29 cellular contexts compared by ENCODE assay signal in the genomic region with DNA sequence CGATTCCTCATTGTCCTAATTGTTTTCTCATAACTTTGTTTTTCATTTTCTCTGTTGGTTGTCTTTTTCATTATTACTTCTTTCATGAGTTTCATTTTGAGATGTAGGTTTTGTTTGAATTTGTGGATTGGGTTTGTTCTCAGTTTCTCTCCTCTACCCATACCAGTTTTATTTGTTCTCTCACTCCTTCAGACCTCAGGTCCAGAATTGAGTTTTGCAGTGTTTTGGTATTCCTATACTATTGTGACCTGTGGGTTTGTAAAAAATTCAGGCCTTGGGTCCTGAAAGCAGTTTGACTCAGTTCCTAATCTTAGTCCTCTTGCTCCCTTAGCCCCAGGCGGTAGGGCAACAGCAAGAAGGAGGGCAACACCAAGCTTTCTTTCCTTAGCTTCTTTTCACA. TPM values are rescaled to one million over a fixed set of nuclear protein-coding genes. Genes with fewer than 3 reads are reported as not detected.
DNase-seq lines count a peak whose midpoint lies in the region; ATAC-seq and TF ChIP-seq lines count a peak whose summit lies in the region.
"Had no signal": no experiment of that assay in that cellular context is flagged by ENCODE, and none has a peak within 500 bp of the region (broad histone marks: within the 10 kb centered on the region; RNA-seq: fewer than 3 reads in every experiment).

No MANE protein-coding gene starts in this region.

- no peak overlapping the region for H2AFZ ChIP-seq in neural progenitor cell (replicated peaks)
- H2AFZ ChIP-seq: GM23248 had no signal

- H3K4me3 Mint-ChIP-seq in neural progenitor cell: no peak overlapping the region
- H3K4me3 Mint-ChIP-seq: activated CD8-positive, alpha-beta T cell treated with anti-CD3 and anti-CD28 coated beads for 36 hours; brain had no signal

- H3K36me3 ChIP-seq in esophagus squamous epithelium (no peaks in the 10 kb centered on the region), neural progenitor cell (no peaks in the 10 kb centered on the region)
- H3K36me3 ChIP-seq: BLaER1 treated with 17β-estradiol and CSF1 and Interleukin-3, amounts not matched to agents 10 nM and 100 nM; heart right ventricle; neutrophil; Peyer's patch; sigmoid colon; transverse colon had no signal

- no peak for TF ChIP-seq POLR2A in esophagus squamous epithelium (IDR thresholded peaks at IDR 0.05)

- peak; percentile 57 for ATAC-seq in GM18499 (IDR thresholded peaks at IDR 0.05; ENCODE audit: insufficient read depth, unreplicated experiment)
- ATAC-seq in GM19023 (IDR thresholded peaks at IDR 0.05; ENCODE audit: unreplicated experiment): peak; percentile 58
- ATAC-seq in HG02610 (IDR thresholded peaks at IDR 0.05; ENCODE audit: unreplicated experiment): peak; percentile 91
- ATAC-seq in HG03432 (IDR thresholded peaks at IDR 0.05; ENCODE audit: unreplicated experiment): peak; percentile 80
- ATAC-seq: activated CD8-positive, alpha-beta T cell treated with anti-CD3 and anti-CD28 coated beads for 36 hours; heart right ventricle; K562; left lobe of liver had no signal

- peaks cover 0 to 4% (median 0%) of the 10 kb centered on the region in 4 donors for H3K27me3 ChIP-seq in esophagus squamous epithelium
- no peaks in the 10 kb centered on the region for H3K27me3 ChIP-seq in neural progenitor cell
- H3K27me3 ChIP-seq: BLaER1 treated with 17β-estradiol and CSF1 and Interleukin-3, amounts not matched to agents 10 nM and 100 nM; heart right ventricle; neutrophil; Peyer's patch; sigmoid colon; transverse colon had no signal

- no peaks in the 10 kb centered on the region for H3F3A ChIP-seq in neural progenitor cell (ENCODE audit: low read depth)

- H3K4me1 Mint-ChIP-seq in neural progenitor cell: no peaks in the 10 kb centered on the region
- H3K4me1 Mint-ChIP-seq: brain had no signal

- H3K4me1 ChIP-seq in esophagus squamous epithelium: no peaks in the 10 kb centered on the region
- H3K4me1 ChIP-seq in neural progenitor cell: no peaks in the 10 kb centered on the region
- H3K4me1 ChIP-seq: BLaER1 treated with 17β-estradiol and CSF1 and Interleukin-3, amounts not matched to agents 10 nM and 100 nM; heart right ventricle; Peyer's patch; sigmoid colon; transverse colon had no signal

- H3K27ac Mint-ChIP-seq in neural progenitor cell: no peak overlapping the region
- H3K27ac Mint-ChIP-seq: activated CD8-positive, alpha-beta T cell treated with anti-CD3 and anti-CD28 coated beads for 36 hours; brain; progenitor cell of endocrine pancreas had no signal

- 72 to 82% methylated on average over 2 of the region's 2 CpGs for WGBS in esophagus squamous epithelium, 2 donors

- TF ChIP-seq CTCF in esophagus squamous epithelium (IDR thresholded peaks at IDR 0.05) (no peak), neural progenitor cell (IDR thresholded peaks at IDR 0.05) (no peak)

- no peaks in the 10 kb centered on the region for H4K20me1 ChIP-seq in neural progenitor cell (ENCODE audit: low read depth)
- H4K20me1 ChIP-seq: BLaER1 treated with 17β-estradiol and CSF1 and Interleukin-3, amounts not matched to agents 10 nM and 100 nM had no signal

- no peak overlapping the region for H3K27ac ChIP-seq in esophagus squamous epithelium
- H3K27ac ChIP-seq in neural progenitor cell: no peak overlapping the region
- H3K27ac ChIP-seq: BLaER1 treated with 17β-estradiol and CSF1 and Interleukin-3, amounts not matched to agents 10 nM and 100 nM; GM23248; heart right ventricle; neutrophil; Peyer's patch; sigmoid colon; transverse colon had no signal

- no peaks in the 10 kb centered on the region for H3K36me3 Mint-ChIP-seq in neural progenitor cell
- H3K36me3 Mint-ChIP-seq: brain had no signal

- H3K27me3 Mint-ChIP-seq in neural progenitor cell (ENCODE audit: insufficient read depth, low read depth): no peaks in the 10 kb centered on the region
- H3K27me3 Mint-ChIP-seq: brain, progenitor cell of endocrine pancreas had no signal

- H3K9ac ChIP-seq in neural progenitor cell: no peak overlapping the region
- H3K9ac ChIP-seq: BLaER1 treated with 17β-estradiol and CSF1 and Interleukin-3, amounts not matched to agents 10 nM and 100 nM; GM23248 had no signal

- no peak overlapping the region for H3K4me2 ChIP-seq in neural progenitor cell
- H3K4me2 ChIP-seq: BLaER1 treated with 17β-estradiol and CSF1 and Interleukin-3, amounts not matched to agents 10 nM and 100 nM had no signal

- H3K4me3 ChIP-seq in esophagus squamous epithelium (no peak overlapping the region), neural progenitor cell (no peak overlapping the region)
- H3K4me3 ChIP-seq: BLaER1 treated with 17β-estradiol and CSF1 and Interleukin-3, amounts not matched to agents 10 nM and 100 nM; GM23248; heart right ventricle; K562; Peyer's patch; sigmoid colon; transverse colon had no signal

- H3K79me2 ChIP-seq in neural progenitor cell (ENCODE audit: low read depth): no peaks in the 10 kb centered on the region

- H3K9me3 Mint-ChIP-seq in neural progenitor cell: no peaks in the 10 kb centered on the region
- H3K9me3 Mint-ChIP-seq: activated CD8-positive, alpha-beta T cell treated with anti-CD3 and anti-CD28 coated beads for 36 hours; brain had no signal

- H3K9me3 ChIP-seq in esophagus squamous epithelium (no peaks in the 10 kb centered on the region), neural progenitor cell (ENCODE audit: low read depth) (no peaks in the 10 kb centered on the region)
- H3K9me3 ChIP-seq: BLaER1 treated with 17β-estradiol and CSF1 and Interleukin-3, amounts not matched to agents 10 nM and 100 nM; heart right ventricle; neutrophil; Peyer's patch; sigmoid colon; transverse colon had no signal

- intact Hi-C loops in esophagus squamous epithelium (cut with DNase I): no loop called here

- no peak for DNase-seq in esophagus squamous epithelium (lab: John Stamatoyannopoulos, UW)
- no peak for DNase-seq in NCI-H524 (lab: John Stamatoyannopoulos, UW)
- DNase-seq in neural progenitor cell (ENCODE audit: low spot score): no peak
- DNase-seq in SW480 (ENCODE audit: low spot score): no peak
- DNase-seq: activated CD8-positive, alpha-beta T cell treated with anti-CD3 and anti-CD28 coated beads for 36 hours; activated T-cell treated with anti-CD3 and anti-CD28 coated beads, Interleukin-2, amount 50 U/mL, for 1 hour; DMS79 treated with DMSO at 0.1 percent for 48 hours; effector CD4-positive, alpha-beta T cell; foreskin fibroblast; GM23248; heart right ventricle; mesenchymal stem cell; NCI-H1436 treated with DMSO at 0.1 percent for 48 hours; NCI-H510A treated with DMSO at 0.1 percent for 48 hours; NK-92 treated with Interleukin-12 subunit alpha and Interleukin-12 subunit beta, amount 100 ng/mL, for 24 hours; Peyer's patch; SIG-M5; sigmoid colon; transverse colon had no signal

RNA-seq across cellular contexts. Expression of gene UBE2E3, which starts 28.3 kb away (rescaled TPM):
- 10 to 100 TPM; 23.6 to 65.4 (median 49.0) TPM for total RNA-seq in esophagus squamous epithelium
- total RNA-seq in neural progenitor cell (ENCODE audit: low replicate concordance): 343 and 379 TPM in 2 replicates
